In the genomic region with DNA sequence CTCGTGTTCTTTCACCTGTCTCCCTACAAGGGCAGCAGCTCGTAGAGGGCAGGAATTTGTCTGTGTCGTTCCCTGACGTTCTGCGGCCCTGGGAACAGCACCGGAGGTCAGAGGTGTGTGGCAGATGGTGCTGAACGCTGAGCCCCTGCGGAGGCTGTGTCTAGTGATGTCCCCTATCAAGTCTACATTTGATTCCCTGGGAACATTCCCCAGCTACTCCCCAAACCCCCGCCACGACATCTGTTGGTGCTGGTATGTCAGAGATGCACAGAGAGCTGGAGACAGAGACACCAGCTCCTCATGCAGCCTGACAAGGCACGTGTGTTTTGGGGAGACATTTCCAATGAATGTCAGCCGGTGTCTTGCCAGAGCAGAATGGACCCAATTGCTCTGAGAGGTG, we compare ENCODE assay signal across 1 cellular context.
TF ChIP-seq lines count a peak whose summit lies in the region.

No MANE protein-coding gene starts in this region.

TF ChIP-seq in WTC11, 78 proteins besides CTCF, POLR2A, EP300 and RAD21:
- TF ChIP-seq SP1 (CRISPR knock-in tag; conservative IDR thresholded peaks at IDR 0.05), result no peak
- TF ChIP-seq ZNF396 (CRISPR knock-in tag; IDR thresholded peaks at IDR 0.05; ENCODE audit: borderline replicate concordance), result no peak
- no peak for TF ChIP-seq ATF6 (CRISPR knock-in tag; IDR thresholded peaks at IDR 0.05)
- TF ChIP-seq OVOL2 (CRISPR knock-in tag; IDR thresholded peaks at IDR 0.05; ENCODE audit: borderline replicate concordance), result no peak
- no peak for TF ChIP-seq MYBL2 (CRISPR knock-in tag; IDR thresholded peaks at IDR 0.05)
- no peak for TF ChIP-seq ZNF121 (CRISPR knock-in tag; IDR thresholded peaks at IDR 0.05)
- no peak for TF ChIP-seq HMGA2 (CRISPR knock-in tag; IDR thresholded peaks at IDR 0.05)
